Comparison of ENCODE assay signal across 8 cellular contexts in genomic region chr16:106623-107324, GRCh38. TPM values are rescaled to one million over a fixed set of nuclear protein-coding genes. Genes with fewer than 3 reads are reported as not detected.
DNase-seq lines count a peak whose midpoint lies in the region; ATAC-seq and TF ChIP-seq lines count a peak whose summit lies in the region.

No MANE protein-coding gene starts in this region.

- 26% methylated on average over 6 of the region's 6 CpGs for WGBS in right cardiac atrium

- DNase-seq in GM12865 (ENCODE audit: low read depth) (peak; percentile 84), NCI-H1105 (lab: John Stamatoyannopoulos, UW) (peak; percentile 24), amygdala (lab: John Stamatoyannopoulos, UW) (peak in 36 of 56 donors; percentile 12 to 79 (median 42)), right cardiac atrium (peak in 1 of 3 donors; percentile 68), retinal pigment epithelial cell (ENCODE audit: low read depth) (no peak)

- H3K27me3 ChIP-seq in SU-DHL-6 (ENCODE audit: low read length) (no peaks in the 10 kb centered on the region), right cardiac atrium (ENCODE audit: control insufficient read depth, insufficient read depth) (no peaks in the 10 kb centered on the region)

- no peaks in the 10 kb centered on the region for H3K9me2 ChIP-seq in SU-DHL-6 (replicated peaks; ENCODE audit: insufficient read depth, low read length)

- H3K9ac ChIP-seq in SU-DHL-6 (ENCODE audit: low read length): no peak overlapping the region

- ATAC-seq in right cardiac atrium (peak; percentile 17 to 34), HG03442 (IDR thresholded peaks at IDR 0.05; ENCODE audit: unreplicated experiment) (no peak), HG02970 (IDR thresholded peaks at IDR 0.05; ENCODE audit: low FRiP score, unreplicated experiment) (no peak)

- H3K27ac ChIP-seq in SU-DHL-6 (ENCODE audit: low read depth, low read length): no peak overlapping the region
- H3K27ac ChIP-seq in right cardiac atrium (ENCODE audit: low read length): no peak overlapping the region

- H3K9me3 ChIP-seq in SU-DHL-6 (ENCODE audit: insufficient read depth, low read length) (no peaks in the 10 kb centered on the region), right cardiac atrium (ENCODE audit: control insufficient read depth, low read length) (no peaks in the 10 kb centered on the region)

- H4K20me1 ChIP-seq in SU-DHL-6 (ENCODE audit: low read depth, low read length): no peaks in the 10 kb centered on the region

- peaks cover 9% of the 10 kb centered on the region for H3K4me1 ChIP-seq in right cardiac atrium (ENCODE audit: control insufficient read depth, insufficient read depth, low read length)

- intact Hi-C loops in right cardiac atrium (cut with DNase I): loop anchor here in 3 of 4 donors (5.0 kb wide), 3 partner anchors 76 to 256 kb away; partner anchors contain the start of genes AXIN1 (in 1 of the 3) and HBQ1 (in 1 of the 3)

- no peak overlapping the region for H3K4me3 ChIP-seq in GM12865 (ENCODE audit: low read depth, low read length)
- no peak overlapping the region for H3K4me3 ChIP-seq in SU-DHL-6 (ENCODE audit: insufficient read depth, low read length, poor library complexity, severe bottlenecking)
- no peak overlapping the region for H3K4me3 ChIP-seq in right cardiac atrium (ENCODE audit: low read length)
- H3K4me3 ChIP-seq in retinal pigment epithelial cell (ENCODE audit: low read length): no peak overlapping the region

- TF ChIP-seq CTCF in GM12865 (IDR thresholded peaks at IDR 0.05; ENCODE audit: insufficient read depth, low read depth, low read length, missing control alignments): peak; percentile 74
- TF ChIP-seq CTCF in SU-DHL-6 (IDR thresholded peaks at IDR 0.05; ENCODE audit: insufficient read depth, low read length, poor library complexity, severe bottlenecking): peak; percentile 67
- TF ChIP-seq CTCF in retinal pigment epithelial cell (conservative IDR thresholded peaks at IDR 0.05; ENCODE audit: low read depth, low read length): peak; percentile 83

- H3K4me2 ChIP-seq in SU-DHL-6 (ENCODE audit: low read depth, low read length, poor library complexity, severe bottlenecking): no peak overlapping the region

- H3K79me2 ChIP-seq in SU-DHL-6 (ENCODE audit: insufficient read depth, low read length): no peaks in the 10 kb centered on the region

- H3F3A ChIP-seq in SU-DHL-6 (ENCODE audit: insufficient read depth): no peaks in the 10 kb centered on the region

- no peak overlapping the region for H2AFZ ChIP-seq in SU-DHL-6 (ENCODE audit: low read depth, low read length, severe bottlenecking)

- H3K36me3 ChIP-seq in SU-DHL-6 (ENCODE audit: low read length): no peaks in the 10 kb centered on the region

RNA-seq across cellular contexts. Expression of gene MPG, which starts 28.7 kb away (rescaled TPM):
- 10 to 100 TPM; 31.8 to 39.3 (median 37.9) TPM for total RNA-seq in right cardiac atrium
- 56.8 TPM for polyA plus RNA-seq in right cardiac atrium

RNA-seq across cellular contexts. Expression of gene NPRL3, which starts 31.7 kb away (rescaled TPM):
- total RNA-seq in right cardiac atrium: 10 to 100 TPM; 19.9 to 25.6 (median 22.7) TPM
- polyA plus RNA-seq in right cardiac atrium: 17.9 TPM

RNA-seq across cellular contexts. Expression of gene RHBDF1, which starts 34.3 kb away (rescaled TPM):
- total RNA-seq in right cardiac atrium: 10 to 100 TPM; 20.4 to 26.7 (median 24.2) TPM
- 29.6 TPM for polyA plus RNA-seq in right cardiac atrium

RNA-seq across cellular contexts. Expression of gene HBZ, which starts 45.7 kb away (rescaled TPM):
- total RNA-seq in right cardiac atrium: not detected
- not detected for polyA plus RNA-seq in right cardiac atrium

RNA-seq across cellular contexts. Expression of gene SNRNP25, which starts 53.1 kb away (rescaled TPM):
- 10 to 100 TPM; 54.8 to 71.4 (median 62.3) TPM for total RNA-seq in right cardiac atrium
- 108 TPM for polyA plus RNA-seq in right cardiac atrium

Comparison
In these comparisons a context has a peak if more than half of its experiments do, and no peak if none do; other contexts are left out.
1. ATAC-seq: peak in right cardiac atrium (2 of 2); none in HG03442 (single experiment) and HG02970 (single experiment).
2. Peak in every context shown above with its lines, with median percentiles within 50 percentile points of each other: CTCF ChIP-seq.